ENCODE assay signal across 14 cellular contexts in genomic region chr1:16085521-16085920, GRCh38. TPM values are rescaled to one million over a fixed set of nuclear protein-coding genes. Genes with fewer than 3 reads are reported as not detected.
"Had no signal": no experiment of that assay in that cellular context is flagged by ENCODE, and none has a peak within 500 bp of the region (broad histone marks: within the 10 kb centered on the region; RNA-seq: fewer than 3 reads in every experiment).

No MANE protein-coding gene starts in this region.

- DNase-seq: activated CD4-positive, alpha-beta T cell treated with anti-CD3 and anti-CD28 coated beads for 48 hours; activated CD8-positive, alpha-beta T cell treated with anti-CD3 and anti-CD28 coated beads, Interleukin-2, amount 10 ng/mL, durations not matched to agents 7 days and 5 days; activated naive CD4-positive, alpha-beta T cell treated with Interleukin-2 at 50 U/mL for 16 hours; colonic mucosa; effector CD8-positive, alpha-beta T cell; heart left ventricle; left ventricle myocardium superior; mesenchymal stem cell; stimulated activated CD4-positive, alpha-beta T cell treated with anti-CD3 and anti-CD28 coated beads, Interleukin-4, amount 100 ng/mL, for 4 hours; T-helper 9 cell; uterus had no signal

- H3K4me1 ChIP-seq: uterus had no signal

- H3K4me3 ChIP-seq: cardiac muscle cell, colonic mucosa, heart left ventricle, uterus had no signal

- ATAC-seq: activated CD8-positive, alpha-beta T cell treated with anti-CD3 and anti-CD28 coated beads, Interleukin-2, amount 10 ng/mL, durations not matched to agents 7 days and 5 days; left ventricle myocardium superior had no signal

- H3K27me3 ChIP-seq: cardiac muscle cell, colonic mucosa, heart left ventricle, uterus had no signal

- H3K36me3 ChIP-seq: cardiac muscle cell, colonic mucosa, heart left ventricle, uterus had no signal

- H3K27ac ChIP-seq: cardiac muscle cell, colonic mucosa, heart left ventricle, uterus had no signal

RNA-seq across cellular contexts. Expression of gene CLCNKB, which starts 41.9 kb away (rescaled TPM):
- polyA plus RNA-seq: keratinocyte, neural cell had no signal
